16 cellular contexts compared by ENCODE assay signal in genomic region chr19:55493650-55494171, GRCh38. TPM values are rescaled to one million over a fixed set of nuclear protein-coding genes. Genes with fewer than 3 reads are reported as not detected.
DNase-seq lines count a peak whose midpoint lies in the region; ATAC-seq and TF ChIP-seq lines count a peak whose summit lies in the region.
"Had no signal": no experiment of that assay in that cellular context is flagged by ENCODE, and none has a peak within 500 bp of the region (broad histone marks: within the 10 kb centered on the region; RNA-seq: fewer than 3 reads in every experiment).

No MANE protein-coding gene starts in this region.

- TF ChIP-seq POLR2A in stomach (IDR thresholded peaks at IDR 0.05), result no peak

- no peaks in the 10 kb centered on the region for H4K20me1 ChIP-seq in GM23338 (replicated peaks; ENCODE audit: insufficient read depth)
- H4K20me1 ChIP-seq: BLaER1 treated with 17β-estradiol and CSF1 and Interleukin-3, amounts not matched to agents 10 nM and 100 nM had no signal

- H3K9me3 Mint-ChIP-seq in naive thymus-derived CD8-positive, alpha-beta T cell, result peaks cover 0 to 1% (median 0%) of the 10 kb centered on the region in 9 donors
- no peaks in the 10 kb centered on the region; the same call in 2 of the 3 replicates for H3K9me3 Mint-ChIP-seq in GM23338
- H3K9me3 Mint-ChIP-seq: activated T-helper 1 cell treated with anti-CD3 and anti-CD28 coated beads, Interleukin-12 subunit alpha, Interleukin-12 subunit beta, Interleukin-2, Interleukin-4 antibody, amounts not matched to agents 30 ng/mL and 10 ng/mL and 1 ng/mL, durations not matched to agents 14 hours and 24 hours and 36 hours; IgD-negative memory B cell; natural killer cell treated with Interleukin-12 subunit alpha and Interleukin-12 subunit beta and Interleukin-15 and Interleukin-18, amount 100 ng/mL, for 72 hours had no signal

- peak overlapping the region in 1 of 10 donors; percentile 51 for H3K27ac Mint-ChIP-seq in naive thymus-derived CD8-positive, alpha-beta T cell
- no peak overlapping the region for H3K27ac Mint-ChIP-seq in GM23338
- H3K27ac Mint-ChIP-seq: activated T-helper 1 cell treated with anti-CD3 and anti-CD28 coated beads, Interleukin-12 subunit alpha, Interleukin-12 subunit beta, Interleukin-2, Interleukin-4 antibody, amounts not matched to agents 30 ng/mL and 10 ng/mL and 1 ng/mL, durations not matched to agents 14 hours and 24 hours and 36 hours; IgD-negative memory B cell; natural killer cell treated with Interleukin-12 subunit alpha and Interleukin-12 subunit beta and Interleukin-15 and Interleukin-18, amount 100 ng/mL, for 72 hours had no signal

- no peak overlapping the region; the same call in 1 of the 2 replicates for H2AFZ ChIP-seq in GM23338

- TF ChIP-seq EP300 in stomach (IDR thresholded peaks at IDR 0.05), result no peak

- H3K27me3 ChIP-seq in H7 (ENCODE audit: control insufficient read depth, insufficient read depth, low read length) (no peaks in the 10 kb centered on the region), left lung (peaks cover 0 to 61% of the 10 kb centered on the region in 2 donors), stomach (peaks cover 0 to 61% (median 16%) of the 10 kb centered on the region in 3 donors), GM23338 (ENCODE audit: insufficient read depth) (no peaks in the 10 kb centered on the region)
- H3K27me3 ChIP-seq: BLaER1 treated with 17β-estradiol and CSF1 and Interleukin-3, amounts not matched to agents 10 nM and 100 nM had no signal

- H3K9me3 ChIP-seq in left lung (no peaks in the 10 kb centered on the region), stomach (no peaks in the 10 kb centered on the region)
- H3K9me3 ChIP-seq: BLaER1 treated with 17β-estradiol and CSF1 and Interleukin-3, amounts not matched to agents 10 nM and 100 nM had no signal

- peaks cover 0 to 15% (median 4%) of the 10 kb centered on the region in 5 donors for H3K27me3 Mint-ChIP-seq in naive thymus-derived CD8-positive, alpha-beta T cell
- H3K27me3 Mint-ChIP-seq in GM23338 (ENCODE audit: insufficient read depth, low read depth, poor library complexity), result peaks cover 2% of the 10 kb centered on the region

- H3K4me3 ChIP-seq in H7 (ENCODE audit: insufficient read depth, low read depth, low read length), result no peak overlapping the region
- H3K4me3 ChIP-seq in coronary artery, result peak overlapping the region; percentile 58
- peak overlapping the region in 1 of 2 donors; percentile 15 for H3K4me3 ChIP-seq in left lung
- H3K4me3 ChIP-seq in stomach, result peak overlapping the region in 2 of 4 donors; percentile 14 to 25
- no peak overlapping the region for H3K4me3 ChIP-seq in GM23338
- H3K4me3 ChIP-seq: BLaER1 treated with 17β-estradiol and CSF1 and Interleukin-3, amounts not matched to agents 10 nM and 100 nM had no signal

- H3K4me2 ChIP-seq in GM23338, result no peak overlapping the region

- peak overlapping the region in 3 of 10 donors; percentile 73 to 80 (median 76) for H3K4me3 Mint-ChIP-seq in naive thymus-derived CD8-positive, alpha-beta T cell
- H3K4me3 Mint-ChIP-seq in GM23338, result no peak overlapping the region
- H3K4me3 Mint-ChIP-seq: activated T-helper 1 cell treated with anti-CD3 and anti-CD28 coated beads, Interleukin-12 subunit alpha, Interleukin-12 subunit beta, Interleukin-2, Interleukin-4 antibody, amounts not matched to agents 30 ng/mL and 10 ng/mL and 1 ng/mL, durations not matched to agents 14 hours and 24 hours and 36 hours; IgD-negative memory B cell; natural killer cell treated with Interleukin-12 subunit alpha and Interleukin-12 subunit beta and Interleukin-15 and Interleukin-18, amount 100 ng/mL, for 72 hours had no signal

- DNase-seq in H7 (peak; percentile 63), coronary artery (ENCODE audit: low spot score) (no peak), left lung (peak in 1 of 2 donors; percentile 74), stomach (no peak), NCI-H748 treated with DMSO at 0.1 percent for 48 hours (lab: John Stamatoyannopoulos, UW) (no peak), GM23338 (ENCODE audit: low spot score) (no peak)
- DNase-seq in naive thymus-derived CD8-positive, alpha-beta T cell, result no peak
- DNase-seq in stimulated activated naive CD4-positive, alpha-beta T cell treated with Interleukin-2 at 50 U/mL for 16 hours (lab: John Stamatoyannopoulos, UW), result no peak
- DNase-seq: DMS79 treated with DMSO at 0.1 percent for 48 hours had no signal

- POLR2A ChIA-PET in naive thymus-derived CD8-positive, alpha-beta T cell (lab: Charles Lee), result interaction anchor here (0.6 to 1.8 kb wide), 3 partner anchors 10 to 56 kb away, joined by 3 to 5 read pairs (median 4); partner anchors contain the start of gene ZNF628

- no peaks in the 10 kb centered on the region for H3K36me3 Mint-ChIP-seq in naive thymus-derived CD8-positive, alpha-beta T cell
- no peaks in the 10 kb centered on the region for H3K36me3 Mint-ChIP-seq in GM23338 (ENCODE audit: low read depth)
- H3K36me3 Mint-ChIP-seq: IgD-negative memory B cell; natural killer cell treated with Interleukin-12 subunit alpha and Interleukin-12 subunit beta and Interleukin-15 and Interleukin-18, amount 100 ng/mL, for 72 hours had no signal

- no peaks in the 10 kb centered on the region for H3K9me2 ChIP-seq in GM23338 (ENCODE audit: insufficient read depth)

- H3K4me1 Mint-ChIP-seq in naive thymus-derived CD8-positive, alpha-beta T cell, result peaks cover 0 to 6% (median 3%) of the 10 kb centered on the region in 4 donors
- peaks cover 18% of the 10 kb centered on the region for H3K4me1 Mint-ChIP-seq in GM23338

- intact Hi-C loops in left lung (cut with DNase I), result no loop called here
- intact Hi-C loops in stomach (cut with DNase I; ENCODE audit: low total_unique reads), result loop anchor here (10.0 kb wide), 2 partner anchors 209 to 349 kb away; partner anchors contain the start of genes BRSK1, HSPBP1 and TNNT1

- TF ChIP-seq CTCF in coronary artery (IDR thresholded peaks at IDR 0.05), result no peak
- TF ChIP-seq CTCF in left lung (IDR thresholded peaks at IDR 0.05), result no peak
- no peak for TF ChIP-seq CTCF in stomach (IDR thresholded peaks at IDR 0.05)
- TF ChIP-seq CTCF in GM23338 (conservative IDR thresholded peaks at IDR 0.05; ENCODE audit: low read depth in 2 of 2), result no peak

- no peaks in the 10 kb centered on the region for H3K79me2 ChIP-seq in GM23338 (replicated peaks; ENCODE audit: insufficient read depth)

- ATAC-seq in left lung (no peak), GM23338 (no peak)
- no peak for ATAC-seq in naive thymus-derived CD8-positive, alpha-beta T cell
- ATAC-seq: natural killer cell treated with Interleukin-12 subunit alpha and Interleukin-12 subunit beta and Interleukin-15 and Interleukin-18, amount 100 ng/mL, for 72 hours had no signal

- H3K36me3 ChIP-seq in H7 (replicated peaks; ENCODE audit: control insufficient read depth, insufficient read depth, low read length) (no peaks in the 10 kb centered on the region), left lung (no peaks in the 10 kb centered on the region), stomach (peaks cover 0 to 8% (median 3%) of the 10 kb centered on the region in 4 donors), GM23338 (ENCODE audit: insufficient read depth) (no peaks in the 10 kb centered on the region)
- H3K36me3 ChIP-seq: BLaER1 treated with 17β-estradiol and CSF1 and Interleukin-3, amounts not matched to agents 10 nM and 100 nM had no signal

- peak overlapping the region; percentile 58 to 85 for H3K27ac ChIP-seq in coronary artery
- H3K27ac ChIP-seq in left lung, result peak overlapping the region; percentile 45 to 80
- H3K27ac ChIP-seq in stomach, result peak overlapping the region in 4 of 5 donors; percentile 31 to 96 (median 60)
- H3K27ac ChIP-seq in GM23338 (ENCODE audit: low read depth), result no peak overlapping the region
- H3K27ac ChIP-seq: BLaER1 treated with 17β-estradiol and CSF1 and Interleukin-3, amounts not matched to agents 10 nM and 100 nM had no signal

- 13 to 61% (median 44%) methylated on average over 12 to 37 of the region's 37 CpGs for WGBS in stomach, 5 donors

- H3K4me1 ChIP-seq in left lung (no peaks in the 10 kb centered on the region), stomach (peaks cover 0 to 63% (median 30%) of the 10 kb centered on the region in 4 donors), GM23338 (ENCODE audit: insufficient read depth) (peaks cover 9% of the 10 kb centered on the region; the same call in 1 of the 2 replicates)

- no peaks in the 10 kb centered on the region for H3F3A ChIP-seq in GM23338 (replicated peaks; ENCODE audit: low read depth)

RNA-seq across cellular contexts. Expression of gene SSC5D, which starts 5.5 kb away (rescaled TPM):
- 0.48 and 0.87 TPM in 2 replicates for total RNA-seq in H7 (2014; rRNA removed; shearing (Covaris generic))
- total RNA-seq in left lung, result 10 to 100 TPM in 1 of 2 donors, 1 to 10 TPM in 1; 5.3 to 45.9 TPM
- 10 to 100 TPM in 2 of 5 donors, 1 to 10 TPM in 2, not detected in 1; 2.2 to 15.1 (median 9.8) TPM for total RNA-seq in stomach
- under 1 TPM; 0.46 to 0.87 (median 0.80) TPM for polyA plus RNA-seq in stomach
- 1 to 10 TPM; 1.3 to 1.4 TPM for total RNA-seq in naive thymus-derived CD8-positive, alpha-beta T cell
- polyA plus RNA-seq in naive thymus-derived CD8-positive, alpha-beta T cell, result under 1 TPM in 2 of 3 donors, not detected in 1; 0.02 to 0.11 TPM
- total RNA-seq in GM23338 (2014; rRNA removed; shearing (Covaris generic)), result 0.69 and 1.2 TPM in 2 replicates
- 0.14 and 0.23 TPM in 2 replicates for polyA plus RNA-seq in GM23338 (2016; fragmentation: Nextera tagmentation; extraction: Ambion mirVana)
- polyA plus RNA-seq: IgD-negative memory B cell had no signal

RNA-seq across cellular contexts. Expression of gene NAT14, which starts 8.7 kb away (rescaled TPM):
- total RNA-seq in H7 (2014; rRNA removed; shearing (Covaris generic)), result 56.0 and 71.2 TPM in 2 replicates
- total RNA-seq in left lung, result 10 to 100 TPM; 22.9 to 37.2 TPM
- 1 to 10 TPM in 2 of 5 donors, not detected in 3; 4.3 to 6.4 TPM for total RNA-seq in stomach
- polyA plus RNA-seq in stomach, result 10 to 100 TPM in 2 of 3 donors, 1 to 10 TPM in 1; 8.7 to 22.1 (median 14.4) TPM
- 10 to 100 TPM in 1 of 2 experiments, 1 to 10 TPM in 1; 8.0 to 10.4 TPM for total RNA-seq in naive thymus-derived CD8-positive, alpha-beta T cell
- polyA plus RNA-seq in naive thymus-derived CD8-positive, alpha-beta T cell, result 1 to 10 TPM; 4.1 to 8.8 (median 7.7) TPM
- 25.4 and 27.8 TPM in 2 replicates for total RNA-seq in GM23338 (2014; rRNA removed; shearing (Covaris generic))
- 39.6 and 45.5 TPM in 2 replicates for polyA plus RNA-seq in GM23338 (2016; fragmentation: Nextera tagmentation; extraction: Ambion mirVana)

RNA-seq across cellular contexts. Expression of gene ZNF628, which starts 17.3 kb away (rescaled TPM):
- 5.8 and 8.1 TPM in 2 replicates for total RNA-seq in H7 (2014; rRNA removed; shearing (Covaris generic))
- total RNA-seq in left lung, result 1 to 10 TPM; 8.7 to 9.5 TPM
- total RNA-seq in stomach, result 10 to 100 TPM in 1 of 5 donors, 1 to 10 TPM in 3, under 1 TPM in 1; 0.58 to 16.1 (median 5.7) TPM
- polyA plus RNA-seq in stomach, result 1 to 10 TPM; 2.0 to 7.2 (median 4.3) TPM
- 10 to 100 TPM; 13.2 to 15.6 TPM for total RNA-seq in naive thymus-derived CD8-positive, alpha-beta T cell
- under 1 TPM; 0.26 to 0.42 (median 0.32) TPM for polyA plus RNA-seq in naive thymus-derived CD8-positive, alpha-beta T cell
- total RNA-seq in GM23338 (2014; rRNA removed; shearing (Covaris generic)), result 10.7 and 12.7 TPM in 2 replicates
- polyA plus RNA-seq in GM23338 (2016; fragmentation: Nextera tagmentation; extraction: Ambion mirVana), result 3.9 and 4.9 TPM in 2 replicates

RNA-seq across cellular contexts. Expression of gene C19orf85, which starts 29.2 kb away (rescaled TPM):
- 1.6 and 3.7 TPM in 2 replicates for total RNA-seq in H7 (2014; rRNA removed; shearing (Covaris generic))
- not detected for total RNA-seq in left lung
- total RNA-seq in stomach, result not detected
- polyA plus RNA-seq in stomach, result under 1 TPM in 1 of 3 donors, not detected in 2; 0.23 TPM
- not detected for total RNA-seq in naive thymus-derived CD8-positive, alpha-beta T cell
- polyA plus RNA-seq in naive thymus-derived CD8-positive, alpha-beta T cell, result not detected
- total RNA-seq in GM23338 (2014; rRNA removed; shearing (Covaris generic)), result 0.85 and 1.7 TPM in 2 replicates
- polyA plus RNA-seq in GM23338 (2016; fragmentation: Nextera tagmentation; extraction: Ambion mirVana), result 2.1 and 3.4 TPM in 2 replicates
- total RNA-seq: activated T-helper 1 cell treated with anti-CD3 and anti-CD28 coated beads, Interleukin-12 subunit alpha, Interleukin-12 subunit beta, Interleukin-2, Interleukin-4 antibody, amounts not matched to agents 30 ng/mL and 10 ng/mL and 1 ng/mL, durations not matched to agents 14 hours and 24 hours and 36 hours; aorta; natural killer cell treated with Interleukin-12 subunit alpha and Interleukin-12 subunit beta and Interleukin-15 and Interleukin-18, amount 100 ng/mL, for 72 hours; NCI-H460; RPMI7951 had no signal
- polyA plus RNA-seq: aorta, IgD-negative memory B cell had no signal

RNA-seq across cellular contexts. Expression of gene ISOC2, which starts 32.3 kb away (rescaled TPM):
- 178 and 185 TPM in 2 replicates for total RNA-seq in H7 (2014; rRNA removed; shearing (Covaris generic))
- 10 to 100 TPM; 36.2 to 49.4 TPM for total RNA-seq in left lung
- total RNA-seq in stomach, result 100 to 1,000 TPM in 1 of 5 donors, 10 to 100 TPM in 4; 19.8 to 348 (median 63.6) TPM
- polyA plus RNA-seq in stomach, result 10 to 100 TPM; 76.7 to 80.5 (median 79.6) TPM
- total RNA-seq in naive thymus-derived CD8-positive, alpha-beta T cell, result 10 to 100 TPM; 10.5 to 11.0 TPM
- 10 to 100 TPM; 30.5 to 35.6 (median 34.2) TPM for polyA plus RNA-seq in naive thymus-derived CD8-positive, alpha-beta T cell
- 82.1 and 85.2 TPM in 2 replicates for total RNA-seq in GM23338 (2014; rRNA removed; shearing (Covaris generic))
- polyA plus RNA-seq in GM23338 (2016; fragmentation: Nextera tagmentation; extraction: Ambion mirVana), result 62.6 and 76.5 TPM in 2 replicates
